30 cellular contexts compared by ENCODE assay signal in genomic region chr10:99399664-99400063, GRCh38.
"Had no signal": no experiment of that assay in that cellular context is flagged by ENCODE, and none has a peak within 500 bp of the region (broad histone marks: within the 10 kb centered on the region; RNA-seq: fewer than 3 reads in every experiment).

No MANE protein-coding gene starts in this region.

- DNase-seq: activated B cell treated with CpG ODN at 0.5 μM for 24 hours; activated CD4-positive, alpha-beta memory T cell treated with anti-CD3 and anti-CD28 coated beads, Interleukin-2, amount 10 ng/mL, durations not matched to agents 7 days and 5 days; activated CD4-positive, alpha-beta T cell treated with anti-CD3 and anti-CD28 coated beads for 4 hours; activated CD4-positive, alpha-beta T cell treated with anti-CD3 and anti-CD28 coated beads, Interleukin-2, amount 10 ng/mL, durations not matched to agents 7 days and 5 days; activated CD4-positive, alpha-beta T cell treated with anti-CD3 and anti-CD28 coated beads, Interleukin-2, amount 50 U/mL, for 48 hours; activated CD4-positive, CD25-positive, alpha-beta regulatory T cell treated with anti-CD3 and anti-CD28 coated beads, Interleukin-2, amount 50 U/mL, for 72 hours; activated CD8-positive, alpha-beta memory T cell treated with anti-CD3 and anti-CD28 coated beads for 24 hours; activated CD8-positive, alpha-beta memory T cell treated with anti-CD3 and anti-CD28 coated beads, Interleukin-2, amount 10 ng/mL, durations not matched to agents 7 days and 5 days; activated CD8-positive, alpha-beta memory T cell treated with anti-CD3 and anti-CD28 coated beads, Interleukin-2, amount 50 U/mL, for 48 hours; activated CD8-positive, alpha-beta T cell treated with anti-CD3 and anti-CD28 coated beads, Interleukin-2, amount 10 ng/mL, durations not matched to agents 7 days and 5 days; activated effector memory CD4-positive, alpha-beta T cell treated with Interleukin-2 at 50 U/mL for 16 hours; activated gamma-delta T cell; activated naive CD4-positive, alpha-beta T cell treated with anti-CD3 and anti-CD28 coated beads, Interleukin-2, amount 10 ng/mL, durations not matched to agents 7 days and 5 days; activated naive CD4-positive, alpha-beta T cell treated with Interleukin-2 at 50 U/mL for 16 hours; activated naive CD8-positive, alpha-beta T cell treated with anti-CD3 and anti-CD28 coated beads, Interleukin-2, amount 10 ng/mL, durations not matched to agents 7 days and 5 days; activated naive CD8-positive, alpha-beta T cell treated with anti-CD3 and anti-CD28 coated beads, Interleukin-2, amount 50 U/mL, for 24 hours; activated T-cell treated with anti-CD3 and anti-CD28 coated beads, Interleukin-2, amount 50 U/mL, for 24 hours; activated T-cell treated with anti-CD3 and anti-CD28 coated beads, Interleukin-2, amount 50 U/mL, for 48 hours; amygdala; anterior cingulate cortex; caudate nucleus; cerebellar nuclear complex; T-cell; T-helper 2 cell; T-helper 9 cell had no signal

- H3K4me3 ChIP-seq: ascending aorta, cardiac muscle cell had no signal

- H3K9me3 ChIP-seq: ascending aorta had no signal

- ATAC-seq: activated CD8-positive, alpha-beta memory T cell treated with anti-CD3 and anti-CD28 coated beads, Interleukin-2, amount 10 ng/mL, durations not matched to agents 7 days and 5 days; activated CD8-positive, alpha-beta T cell treated with anti-CD3 and anti-CD28 coated beads, Interleukin-2, amount 10 ng/mL, durations not matched to agents 7 days and 5 days; activated naive CD8-positive, alpha-beta T cell treated with anti-CD3 and anti-CD28 coated beads, Interleukin-2, amount 50 U/mL, for 24 hours; T-cell had no signal

- H3K4me1 ChIP-seq: ascending aorta had no signal

- FAIRE-seq: bronchial epithelial cell, TTC549 had no signal

- H3K27me3 ChIP-seq: ascending aorta, cardiac muscle cell had no signal

- H3K27ac ChIP-seq: ascending aorta, cardiac muscle cell, VCaP had no signal
